ENCODE assay signal across 21 cellular contexts in genomic region chr3:127741246-127741645, GRCh38.
"Had no signal": no experiment of that assay in that cellular context is flagged by ENCODE, and none has a peak within 500 bp of the region (broad histone marks: within the 10 kb centered on the region; RNA-seq: fewer than 3 reads in every experiment).

No MANE protein-coding gene starts in this region.

- H3K36me3 ChIP-seq: pancreas, transverse colon had no signal

- H3K4me3 ChIP-seq: left lung, pancreas, transverse colon had no signal

- DNase-seq: activated CD4-positive, alpha-beta memory T cell treated with anti-CD3 and anti-CD28 coated beads for 36 hours; activated CD4-positive, alpha-beta T cell treated with anti-CD3 and anti-CD28 coated beads for 4 hours; activated naive CD4-positive, alpha-beta T cell treated with anti-CD3 and anti-CD28 coated beads, Interleukin-2, amount 50 U/mL, for 16 hours; activated T-cell treated with anti-CD3 and anti-CD28 coated beads for 4 hours; effector memory CD4-positive, alpha-beta T cell; hypothalamus; islet precursor cell; naive thymus-derived CD8-positive, alpha-beta T cell; pancreas; stimulated activated CD4-positive, alpha-beta T cell treated with anti-CD3 and anti-CD28 coated beads, Interleukin-12 subunit alpha, Interleukin-12 subunit beta, amount 100 ng/mL, for 4 hours; stimulated activated CD4-positive, alpha-beta T cell treated with anti-CD3 and anti-CD28 coated beads, Interleukin-1b, Interleukin-23, amount 100 ng/mL, for 48 hours; stimulated activated naive CD4-positive, alpha-beta T cell treated with Interleukin-2 at 50 U/mL for 16 hours; substantia nigra; T-cell; transverse colon had no signal

- H3K9me3 ChIP-seq: left lung, pancreas, transverse colon had no signal

- H3K36me3 Mint-ChIP-seq: activated CD4-positive, alpha-beta memory T cell treated with anti-CD3 and anti-CD28 coated beads for 36 hours; memory B cell; naive thymus-derived CD8-positive, alpha-beta T cell; T-cell; WTC11 had no signal

- H3K27me3 ChIP-seq: left lung, pancreas, transverse colon had no signal

- H3K9me3 Mint-ChIP-seq: activated CD4-positive, alpha-beta memory T cell treated with anti-CD3 and anti-CD28 coated beads for 36 hours; activated T-helper 2 cell treated with anti-CD3 and anti-CD28 coated beads, Interferon-gamma antibody, Interleukin-2, Interleukin-4, amounts not matched to agents 10 μg/mL and 5 μg/mL and 100 μg/mL, durations not matched to agents 14 hours and 24 hours and 36 hours; dendritic cell treated with granulocyte-macrophage colony-stimulating factor and Interleukin-4, amounts not matched to agents 40 ng/mL and 50 ng/mL, for 4 days; memory B cell; naive thymus-derived CD8-positive, alpha-beta T cell; T-cell; WTC11 had no signal

- H3K27ac ChIP-seq: left lung, pancreas had no signal

- H3K27ac Mint-ChIP-seq: activated CD4-positive, alpha-beta memory T cell treated with anti-CD3 and anti-CD28 coated beads for 36 hours; activated T-helper 2 cell treated with anti-CD3 and anti-CD28 coated beads, Interferon-gamma antibody, Interleukin-2, Interleukin-4, amounts not matched to agents 10 μg/mL and 5 μg/mL and 100 μg/mL, durations not matched to agents 14 hours and 24 hours and 36 hours; memory B cell; T-cell; WTC11 had no signal

- H3K4me3 Mint-ChIP-seq: activated CD4-positive, alpha-beta memory T cell treated with anti-CD3 and anti-CD28 coated beads for 36 hours; dendritic cell treated with granulocyte-macrophage colony-stimulating factor and Interleukin-4, amounts not matched to agents 40 ng/mL and 50 ng/mL, for 4 days; memory B cell; naive thymus-derived CD8-positive, alpha-beta T cell; T-cell; WTC11 had no signal

- H3K27me3 Mint-ChIP-seq: activated CD4-positive, alpha-beta memory T cell treated with anti-CD3 and anti-CD28 coated beads for 36 hours; memory B cell had no signal

- ATAC-seq: left lung; naive thymus-derived CD8-positive, alpha-beta T cell; pancreas; SK-N-SH treated with all-trans-retinoic acid at 6 μM for 48 hours; T-cell; WTC11 had no signal
